16 cellular contexts compared by ENCODE assay signal in the genomic region with DNA sequence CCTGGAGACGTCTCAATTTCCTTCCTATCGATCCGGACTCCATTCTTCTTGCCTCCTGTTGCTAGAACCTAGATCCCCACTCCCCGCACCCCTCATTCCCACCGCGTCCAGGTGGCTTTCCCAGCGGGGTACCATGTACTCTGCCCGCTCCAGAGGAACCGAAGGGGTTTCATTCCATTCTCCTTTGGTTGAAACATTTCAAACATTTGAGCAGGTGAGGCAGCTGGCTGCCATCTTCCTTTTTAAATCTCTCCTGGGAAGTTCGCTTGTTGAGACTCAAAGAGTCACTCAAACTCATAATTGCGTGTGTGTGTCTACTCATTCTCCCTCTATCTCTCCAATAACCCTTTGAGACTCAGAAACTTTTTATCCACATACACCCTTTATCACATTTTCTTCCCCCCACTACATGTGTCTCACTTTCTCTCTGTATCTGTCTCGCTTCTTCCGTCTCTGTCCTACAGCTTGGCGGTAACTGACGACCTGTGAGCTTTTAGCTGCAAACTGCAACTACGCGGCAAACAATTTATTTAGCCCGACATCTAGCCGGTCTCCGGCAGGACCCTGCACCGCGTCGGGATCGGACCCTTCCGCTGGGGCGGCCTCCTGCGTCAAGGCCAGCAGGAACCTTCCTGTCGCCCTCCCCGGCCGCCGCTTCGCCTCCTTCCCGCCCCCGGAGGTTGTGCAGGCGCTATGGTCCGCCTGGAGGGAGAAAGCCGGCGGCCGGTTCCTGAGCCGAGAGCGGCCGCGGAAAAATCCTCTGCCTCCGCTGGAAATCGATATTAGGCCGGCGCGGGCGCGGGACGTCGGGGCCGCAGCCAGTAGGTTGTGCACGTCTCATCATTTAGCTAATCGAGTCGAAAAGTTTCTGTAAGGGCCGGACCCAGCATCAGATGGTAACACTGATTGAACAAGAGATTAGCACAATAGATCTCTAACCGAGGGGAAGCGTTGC. TPM values are rescaled to one million over a fixed set of nuclear protein-coding genes. Genes with fewer than 3 reads are reported as not detected.
DNase-seq lines count a peak whose midpoint lies in the region; ATAC-seq and TF ChIP-seq lines count a peak whose summit lies in the region.
"Had no signal": no experiment of that assay in that cellular context is flagged by ENCODE, and none has a peak within 500 bp of the region (broad histone marks: within the 10 kb centered on the region; RNA-seq: fewer than 3 reads in every experiment).

No MANE protein-coding gene starts in this region.

- H3K9me3 Mint-ChIP-seq in T-helper 2 cell treated with Interferon-gamma antibody and Interleukin-4, amounts not matched to agents 5 μg/mL and 100 μg/mL, for 36 hours: peaks cover 20% of the 10 kb centered on the region
- H3K9me3 Mint-ChIP-seq in endodermal cell: no peaks in the 10 kb centered on the region

- TF ChIP-seq EP300 in suprapubic skin (IDR thresholded peaks at IDR 0.05): no peak

- H3K4me3 Mint-ChIP-seq in T-helper 2 cell treated with Interferon-gamma antibody and Interleukin-4, amounts not matched to agents 5 μg/mL and 100 μg/mL, for 36 hours: peak overlapping the region; percentile 26
- peak overlapping the region; percentile 74 for H3K4me3 Mint-ChIP-seq in endodermal cell

- H3K27me3 Mint-ChIP-seq in T-helper 2 cell treated with Interferon-gamma antibody and Interleukin-4, amounts not matched to agents 5 μg/mL and 100 μg/mL, for 36 hours (ENCODE audit: low read depth): peaks cover 71% of the 10 kb centered on the region
- H3K27me3 Mint-ChIP-seq in endodermal cell (ENCODE audit: insufficient read depth): peaks cover 76% of the 10 kb centered on the region

- H3K9me3 ChIP-seq in NT2/D1 (ENCODE audit: insufficient read depth, low read length) (no peaks in the 10 kb centered on the region), endodermal cell (ENCODE audit: control insufficient read depth, low read length) (no peaks in the 10 kb centered on the region), neuron (ENCODE audit: low read length) (no peaks in the 10 kb centered on the region), suprapubic skin (no peaks in the 10 kb centered on the region)
- H3K9me3 ChIP-seq: A549 had no signal

- peaks cover 14% of the 10 kb centered on the region for H3K36me3 Mint-ChIP-seq in T-helper 2 cell treated with Interferon-gamma antibody and Interleukin-4, amounts not matched to agents 5 μg/mL and 100 μg/mL, for 36 hours (ENCODE audit: low read depth)
- H3K36me3 Mint-ChIP-seq in endodermal cell (ENCODE audit: low read depth): no peaks in the 10 kb centered on the region

- peaks cover 70% of the 10 kb centered on the region for H3K27me3 ChIP-seq in NT2/D1 (ENCODE audit: insufficient read depth, insufficient read length)
- H3K27me3 ChIP-seq in endodermal cell (ENCODE audit: control insufficient read depth, insufficient read depth, low read length, poor library complexity, severe bottlenecking): peaks cover 88% of the 10 kb centered on the region
- peaks cover 97% of the 10 kb centered on the region for H3K27me3 ChIP-seq in neuron (ENCODE audit: insufficient read depth, low read length)
- peaks cover 100% of the 10 kb centered on the region for H3K27me3 ChIP-seq in suprapubic skin
- H3K27me3 ChIP-seq in foreskin keratinocyte: peaks cover 99% of the 10 kb centered on the region

- WGBS in endodermal cell (ENCODE audit: insufficient coverage in 1 of 2, insufficient read length in 1 of 2), 2 experiments: 7 to 12% methylated on average over 49 to 59 of the region's 59 CpGs
- WGBS in suprapubic skin: 13% methylated on average over 47 of the region's 59 CpGs

- H3K9ac ChIP-seq in NT2/D1 (ENCODE audit: insufficient read length, low read depth) (peak overlapping the region; percentile 15), endodermal cell (ENCODE audit: extremely low read depth, low read length, poor library complexity, severe bottlenecking) (no peak overlapping the region)

- peak overlapping the region; percentile 34 for H3K4me3 ChIP-seq in NT2/D1 (ENCODE audit: insufficient read length, low read depth)
- H3K4me3 ChIP-seq in endodermal cell (ENCODE audit: low read length): peak overlapping the region; percentile 54
- H3K4me3 ChIP-seq in neuron (ENCODE audit: low read length): no peak overlapping the region
- H3K4me3 ChIP-seq in suprapubic skin: no peak overlapping the region
- H3K4me3 ChIP-seq: A549 had no signal

- TF ChIP-seq POLR2A in suprapubic skin (IDR thresholded peaks at IDR 0.05): no peak

- no peak for DNase-seq in T-helper 2 cell treated with Interferon-gamma antibody and Interleukin-4, amounts not matched to agents 5 μg/mL and 100 μg/mL, for 36 hours (ENCODE audit: low spot score)
- DNase-seq in T-helper 2 cell (no peak), NT2/D1 (ENCODE audit: low read depth, low spot score) (no peak), endodermal cell (peak; percentile 81), suprapubic skin (ENCODE audit: low spot score in 2 of 2) (no peak), foreskin keratinocyte (no peak), globus pallidus (ENCODE audit: low spot score) (no peak)
- DNase-seq: kidney; NCI-H1092 treated with DMSO at 0.1 percent for 48 hours; NCI-H510A treated with DMSO at 0.1 percent for 48 hours; occipital lobe; stimulated activated CD4-positive, alpha-beta T cell treated with anti-CD3 and anti-CD28 coated beads, Interleukin-1b, Interleukin-23, amount 100 ng/mL, for 48 hours; stomach had no signal

- peak overlapping the region; percentile 33 for H2AFZ ChIP-seq in neuron (ENCODE audit: low read depth, low read length)

- no peak overlapping the region for H3K27ac ChIP-seq in endodermal cell (ENCODE audit: low read depth, low read length)
- no peak overlapping the region for H3K27ac ChIP-seq in suprapubic skin
- no peak overlapping the region for H3K27ac ChIP-seq in foreskin keratinocyte
- H3K27ac ChIP-seq: A549, stomach had no signal

- peaks cover 14% of the 10 kb centered on the region for H3K4me1 ChIP-seq in NT2/D1 (ENCODE audit: insufficient read depth, insufficient read length)
- H3K4me1 ChIP-seq in endodermal cell (ENCODE audit: control insufficient read depth, insufficient read depth, low read length): peaks cover 5% of the 10 kb centered on the region
- peaks cover 16% of the 10 kb centered on the region for H3K4me1 ChIP-seq in neuron (ENCODE audit: insufficient read depth, low read length)
- peaks cover 63% of the 10 kb centered on the region for H3K4me1 ChIP-seq in suprapubic skin
- H3K4me1 ChIP-seq in foreskin keratinocyte: peaks cover 3% of the 10 kb centered on the region

- ATAC-seq in foreskin keratinocyte: no peak
- ATAC-seq: A549, esophagus mucosa had no signal

- H3K36me3 ChIP-seq in NT2/D1 (ENCODE audit: insufficient read depth, insufficient read length, low read length) (no peaks in the 10 kb centered on the region), endodermal cell (ENCODE audit: control insufficient read depth, insufficient read depth, low read length) (no peaks in the 10 kb centered on the region), neuron (ENCODE audit: insufficient read depth, low read length) (no peaks in the 10 kb centered on the region), suprapubic skin (no peaks in the 10 kb centered on the region)
- H3K36me3 ChIP-seq: stomach had no signal

- TF ChIP-seq CTCF in endodermal cell (conservative IDR thresholded peaks at IDR 0.05) (no peak), suprapubic skin (IDR thresholded peaks at IDR 0.05) (no peak), foreskin keratinocyte (conservative IDR thresholded peaks at IDR 0.05) (no peak)

- peak overlapping the region; percentile 53 for H3K27ac Mint-ChIP-seq in T-helper 2 cell treated with Interferon-gamma antibody and Interleukin-4, amounts not matched to agents 5 μg/mL and 100 μg/mL, for 36 hours
- H3K27ac Mint-ChIP-seq in endodermal cell: no peak overlapping the region

- peaks cover 24% of the 10 kb centered on the region for H3K4me1 Mint-ChIP-seq in T-helper 2 cell treated with Interferon-gamma antibody and Interleukin-4, amounts not matched to agents 5 μg/mL and 100 μg/mL, for 36 hours (ENCODE audit: low read depth)
- H3K4me1 Mint-ChIP-seq in endodermal cell: peaks cover 23% of the 10 kb centered on the region

RNA-seq across cellular contexts. Expression of a gene that starts 3.0 kb away (rescaled TPM):
- 10 to 100 TPM in 1 of 2 donors, under 1 TPM in 1; 0.49 to 14.0 TPM for total RNA-seq in endodermal cell
- 24.0 TPM for polyA plus RNA-seq in endodermal cell (2013, experiment 1 of 2)
- polyA plus RNA-seq in endodermal cell (2013, experiment 2 of 2): 23.0 TPM
- total RNA-seq in suprapubic skin: 1 to 10 TPM in 2 of 4 donors, under 1 TPM in 1, not detected in 1; 0.26 to 2.8 (median 1.5) TPM
- not detected in 2 replicates for total RNA-seq in foreskin keratinocyte
- polyA plus RNA-seq in foreskin keratinocyte: not detected in 2 replicates
- total RNA-seq: esophagus mucosa, occipital lobe had no signal

RNA-seq across cellular contexts. Expression of a gene that starts 48.1 kb away (rescaled TPM):
- total RNA-seq in endodermal cell: 10 to 100 TPM; 25.9 to 26.9 TPM
- polyA plus RNA-seq in endodermal cell (2013, experiment 1 of 2): 21.5 TPM
- polyA plus RNA-seq in endodermal cell (2013, experiment 2 of 2): 18.7 TPM
- 10 to 100 TPM in 3 of 4 donors, 1 to 10 TPM in 1; 10.0 to 45.0 (median 17.6) TPM for total RNA-seq in suprapubic skin
- 13.5 and 14.6 TPM in 2 replicates for total RNA-seq in foreskin keratinocyte
- 7.3 and 9.2 TPM in 2 replicates for polyA plus RNA-seq in foreskin keratinocyte

Comparison
In these comparisons a context has a peak if more than half of its experiments do, and no peak if none do; other contexts are left out.
1. H3K4me3 ChIP-seq: peak in NT2/D1 (single experiment) and endodermal cell (single experiment); none in neuron (single experiment) and suprapubic skin (single experiment).